25 cellular contexts compared by ENCODE assay signal in genomic region chr5:34525761-34526160, GRCh38.
"Had no signal": no experiment of that assay in that cellular context is flagged by ENCODE, and none has a peak within 500 bp of the region (broad histone marks: within the 10 kb centered on the region; RNA-seq: fewer than 3 reads in every experiment).

No MANE protein-coding gene starts in this region.

- H3K4me3 ChIP-seq: esophagus squamous epithelium, neural progenitor cell, skin epidermis, thoracic aorta had no signal

- H3K27ac ChIP-seq: brain microvascular endothelial cell, esophagus squamous epithelium, neural progenitor cell, skin epidermis, thoracic aorta had no signal

- ATAC-seq: activated CD8-positive, alpha-beta T cell treated with anti-CD3 and anti-CD28 coated beads for 36 hours; activated T-cell treated with anti-CD3 and anti-CD28 coated beads, Interleukin-2, amount 50 U/mL, for 4 hours; activated T-helper 17 cell treated with anti-CD3 and anti-CD28 coated beads, Interleukin-2, amount 50 U/mL, for 72 hours; natural killer cell; sciatic nerve; stimulated activated effector memory CD8-positive, alpha-beta T cell treated with anti-CD3 and anti-CD28 coated beads, Interleukin-12 subunit alpha, Interleukin-12 subunit beta, amount 100 ng/mL, for 72 hours had no signal

- H2AFZ ChIP-seq: neural progenitor cell had no signal

- H3K27me3 ChIP-seq: brain microvascular endothelial cell, esophagus squamous epithelium, neural progenitor cell had no signal

- H3K9me3 ChIP-seq: esophagus squamous epithelium, thoracic aorta had no signal

- H3K36me3 ChIP-seq: brain microvascular endothelial cell, esophagus squamous epithelium, neural progenitor cell, thoracic aorta had no signal

- H3K4me1 ChIP-seq: neural progenitor cell had no signal

- H3K9ac ChIP-seq: neural progenitor cell had no signal

- H3K4me2 ChIP-seq: neural progenitor cell had no signal

- DNase-seq: activated B cell treated with CpG ODN at 0.5 μM for 24 hours; activated CD4-positive, alpha-beta T cell treated with anti-CD3 and anti-CD28 coated beads, Interleukin-2, amount 50 U/mL, for 1 hour; activated CD8-positive, alpha-beta T cell treated with anti-CD3 and anti-CD28 coated beads for 36 hours; activated gamma-delta T cell treated with Interleukin-2 at 50 U/mL for 16 hours; activated naive CD4-positive, alpha-beta T cell treated with anti-CD3 and anti-CD28 coated beads, Interleukin-2, amount 50 U/mL, for 16 hours; activated T-cell treated with anti-CD3 and anti-CD28 coated beads, Interleukin-2, amount 50 U/mL, for 4 hours; amniotic stem cell; brain microvascular endothelial cell; caudate nucleus; cortex of kidney; endodermal cell; esophagus squamous epithelium; foreskin melanocyte; kidney glomerular epithelial cell; mesenchymal stem cell; natural killer cell; stimulated activated CD4-positive, alpha-beta T cell treated with anti-CD3 and anti-CD28 coated beads, Interleukin-4, amount 100 ng/mL, for 24 hours; T-helper 1 cell had no signal

- FAIRE-seq: astrocyte had no signal
